Comparison of ENCODE assay signal across 8 cellular contexts in genomic region chr5:163408311-163408923, GRCh38. TPM values are rescaled to one million over a fixed set of nuclear protein-coding genes. Genes with fewer than 3 reads are reported as not detected.
DNase-seq lines count a peak whose midpoint lies in the region; ATAC-seq and TF ChIP-seq lines count a peak whose summit lies in the region.

No MANE protein-coding gene starts in this region.

- no peak overlapping the region for H3K27ac Mint-ChIP-seq in progenitor cell of endocrine pancreas

- peak; percentile 60 for ATAC-seq in GM21390 (IDR thresholded peaks at IDR 0.05; ENCODE audit: unreplicated experiment)
- peak; percentile 81 for ATAC-seq in aorta (ENCODE audit: low FRiP score)

- no peaks in the 10 kb centered on the region for H3K9me3 Mint-ChIP-seq in progenitor cell of endocrine pancreas (ENCODE audit: low read depth)

- H3K27ac ChIP-seq in aorta (ENCODE audit: low read depth in 1 of 2, low read length in 2 of 2): no peak overlapping the region

- TF ChIP-seq CTCF in progenitor cell of endocrine pancreas (IDR thresholded peaks at IDR 0.05; ENCODE audit: unreplicated experiment): peak; percentile 93

- no peaks in the 10 kb centered on the region for H3K9me3 ChIP-seq in aorta (ENCODE audit: control insufficient read depth, low read length)

- no peaks in the 10 kb centered on the region for H3K27me3 ChIP-seq in aorta (ENCODE audit: control insufficient read depth in 1 of 2, insufficient read depth in 2 of 2, low read length in 1 of 2)

- no peaks in the 10 kb centered on the region for H3K4me1 ChIP-seq in aorta (ENCODE audit: control insufficient read depth in 1 of 2, insufficient read depth in 2 of 2, low read length in 2 of 2)

- H3K27me3 Mint-ChIP-seq in progenitor cell of endocrine pancreas: peaks cover under 1% of the 10 kb centered on the region

- no peak overlapping the region for H3K4me3 Mint-ChIP-seq in progenitor cell of endocrine pancreas (ENCODE audit: low read depth)

- no peak overlapping the region for H3K4me3 ChIP-seq in aorta (ENCODE audit: low read length in 2 of 2)

- peak; percentile 22 for DNase-seq in DMS79 treated with DMSO at 0.1 percent for 48 hours (lab: John Stamatoyannopoulos, UW)
- DNase-seq in HS-5 (ENCODE audit: low read depth): peak; percentile 33
- peak; percentile 56 for DNase-seq in RPMI8226
- peak; percentile 37 for DNase-seq in activated gamma-delta T cell treated with anti-CD3 and anti-CD28 coated beads, Interleukin-2, amount 50 U/mL, for 16 hours (ENCODE audit: low read depth)
- peak; percentile 65 for DNase-seq in glomerular visceral epithelial cell (ENCODE audit: extremely low spot score)
- peak; percentile 35 for DNase-seq in progenitor cell of endocrine pancreas (ENCODE audit: low spot score, unreplicated experiment)
- peak; percentile 61 to 83 for DNase-seq in aorta

- intact Hi-C loops in aorta (cut with DNase I): no loop called here

- 6% methylated on average over 9 of the region's 9 CpGs for WGBS in aorta, 2 donors

- no peaks in the 10 kb centered on the region for H3K36me3 Mint-ChIP-seq in progenitor cell of endocrine pancreas (ENCODE audit: insufficient read depth)

- H3K4me1 Mint-ChIP-seq in progenitor cell of endocrine pancreas (ENCODE audit: low read depth): peaks cover 16% of the 10 kb centered on the region

- no peaks in the 10 kb centered on the region for H3K36me3 ChIP-seq in aorta (ENCODE audit: control insufficient read depth in 1 of 2, insufficient read depth in 2 of 2, low read length in 1 of 2)

RNA-seq across cellular contexts. Expression of gene CCNG1, which starts 29.0 kb away (rescaled TPM):
- total RNA-seq in progenitor cell of endocrine pancreas (250 and 267 TPM in 2 replicates), aorta (100 to 1,000 TPM; 101 to 108 TPM)
- polyA plus RNA-seq in aorta: 100 to 1,000 TPM in 1 of 2 donors, 10 to 100 TPM in 1; 68.4 to 185 TPM

RNA-seq across cellular contexts. Expression of gene NUDCD2, which starts 51.5 kb away (rescaled TPM):
- 33.0 and 39.1 TPM in 2 replicates for total RNA-seq in progenitor cell of endocrine pancreas
- total RNA-seq in aorta: 10 to 100 TPM; 14.5 to 20.7 TPM
- 1 to 10 TPM; 7.7 to 9.1 TPM for polyA plus RNA-seq in aorta

RNA-seq across cellular contexts. Expression of gene HMMR, which starts 52.0 kb away (rescaled TPM):
- total RNA-seq in progenitor cell of endocrine pancreas (13.3 and 15.0 TPM in 2 replicates), aorta (1 to 10 TPM in 1 of 2 donors, not detected in 1; 2.2 TPM)
- under 1 TPM in 1 of 2 donors, not detected in 1; 0.75 TPM for polyA plus RNA-seq in aorta

Comparison
In these comparisons a context has a peak if more than half of its experiments do, and no peak if none do; other contexts are left out.
1. DNase-seq: peak in every context shown above with its lines; median percentile 72 in aorta; 65 in glomerular visceral epithelial cell; 56 in RPMI8226; 37 in activated gamma-delta T cell treated with anti-CD3 and anti-CD28 coated beads, Interleukin-2, amount 50 U/mL, for 16 hours; 35 in progenitor cell of endocrine pancreas; 33 in HS-5; 22 in DMS79 treated with DMSO at 0.1 percent for 48 hours.